In the genomic region with DNA sequence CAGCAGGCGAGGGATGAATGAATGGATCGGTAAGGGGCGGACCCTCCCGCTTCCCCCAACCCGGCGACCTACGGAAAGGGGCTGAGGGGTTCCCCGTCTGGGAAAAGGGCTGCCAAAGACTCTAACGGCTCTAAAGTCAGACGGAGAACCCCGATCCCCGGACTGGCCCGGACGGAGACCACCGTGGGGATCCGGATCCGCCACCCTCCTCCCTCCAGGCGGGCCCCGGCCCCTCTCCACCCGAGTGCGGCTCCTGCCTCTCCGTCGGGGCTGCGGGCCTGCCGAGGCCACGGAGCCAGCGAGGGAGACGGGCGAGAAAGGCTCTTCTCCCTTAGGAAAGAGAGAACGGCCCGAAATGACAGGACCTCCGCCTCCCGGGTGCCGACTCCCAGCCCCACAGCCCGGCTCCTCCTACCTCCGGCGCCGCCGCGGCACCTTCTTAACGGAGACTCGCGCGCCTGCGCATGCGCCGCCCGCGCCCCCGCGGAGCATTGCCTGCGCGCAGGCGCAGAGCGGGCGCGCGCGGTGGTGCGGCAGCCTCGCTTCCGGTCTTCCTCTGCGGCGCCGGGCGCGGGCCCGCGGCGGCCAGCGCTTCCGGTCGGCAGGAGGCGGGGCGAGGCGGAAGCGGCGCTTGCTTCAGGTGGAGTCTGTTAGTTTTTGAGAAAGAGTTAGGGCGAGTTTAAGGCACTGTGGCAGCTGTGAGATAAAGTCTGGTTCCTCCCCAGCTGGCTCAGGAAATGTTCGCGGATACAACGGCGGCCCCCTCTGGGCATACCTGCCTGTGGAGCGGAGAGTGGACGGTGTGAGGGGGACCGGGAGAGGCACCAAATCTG, we compare ENCODE assay signal across 1 cellular context.
TF ChIP-seq lines count a peak whose summit lies in the region.

A gene with protein sequence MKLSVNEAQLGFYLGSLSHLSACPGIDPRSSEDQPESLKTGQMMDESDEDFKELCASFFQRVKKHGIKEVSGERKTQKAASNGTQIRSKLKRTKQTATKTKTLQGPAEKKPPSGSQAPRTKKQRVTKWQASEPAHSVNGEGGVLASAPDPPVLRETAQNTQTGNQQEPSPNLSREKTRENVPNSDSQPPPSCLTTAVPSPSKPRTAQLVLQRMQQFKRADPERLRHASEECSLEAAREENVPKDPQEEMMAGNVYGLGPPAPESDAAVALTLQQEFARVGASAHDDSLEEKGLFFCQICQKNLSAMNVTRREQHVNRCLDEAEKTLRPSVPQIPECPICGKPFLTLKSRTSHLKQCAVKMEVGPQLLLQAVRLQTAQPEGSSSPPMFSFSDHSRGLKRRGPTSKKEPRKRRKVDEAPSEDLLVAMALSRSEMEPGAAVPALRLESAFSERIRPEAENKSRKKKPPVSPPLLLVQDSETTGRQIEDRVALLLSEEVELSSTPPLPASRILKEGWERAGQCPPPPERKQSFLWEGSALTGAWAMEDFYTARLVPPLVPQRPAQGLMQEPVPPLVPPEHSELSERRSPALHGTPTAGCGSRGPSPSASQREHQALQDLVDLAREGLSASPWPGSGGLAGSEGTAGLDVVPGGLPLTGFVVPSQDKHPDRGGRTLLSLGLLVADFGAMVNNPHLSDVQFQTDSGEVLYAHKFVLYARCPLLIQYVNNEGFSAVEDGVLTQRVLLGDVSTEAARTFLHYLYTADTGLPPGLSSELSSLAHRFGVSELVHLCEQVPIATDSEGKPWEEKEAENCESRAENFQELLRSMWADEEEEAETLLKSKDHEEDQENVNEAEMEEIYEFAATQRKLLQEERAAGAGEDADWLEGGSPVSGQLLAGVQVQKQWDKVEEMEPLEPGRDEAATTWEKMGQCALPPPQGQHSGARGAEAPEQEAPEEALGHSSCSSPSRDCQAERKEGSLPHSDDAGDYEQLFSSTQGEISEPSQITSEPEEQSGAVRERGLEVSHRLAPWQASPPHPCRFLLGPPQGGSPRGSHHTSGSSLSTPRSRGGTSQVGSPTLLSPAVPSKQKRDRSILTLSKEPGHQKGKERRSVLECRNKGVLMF (N-terminal part only) (minus strand): TSS at position 462 of the 833 bp plus-strand sequence. CDS start 2,642 bp downstream, outside the sequence.

TF ChIP-seq in K562, 482 proteins besides CTCF, POLR2A, EP300 and RAD21 (continued from another document and continues in another):
- TF ChIP-seq, protein P1, sequence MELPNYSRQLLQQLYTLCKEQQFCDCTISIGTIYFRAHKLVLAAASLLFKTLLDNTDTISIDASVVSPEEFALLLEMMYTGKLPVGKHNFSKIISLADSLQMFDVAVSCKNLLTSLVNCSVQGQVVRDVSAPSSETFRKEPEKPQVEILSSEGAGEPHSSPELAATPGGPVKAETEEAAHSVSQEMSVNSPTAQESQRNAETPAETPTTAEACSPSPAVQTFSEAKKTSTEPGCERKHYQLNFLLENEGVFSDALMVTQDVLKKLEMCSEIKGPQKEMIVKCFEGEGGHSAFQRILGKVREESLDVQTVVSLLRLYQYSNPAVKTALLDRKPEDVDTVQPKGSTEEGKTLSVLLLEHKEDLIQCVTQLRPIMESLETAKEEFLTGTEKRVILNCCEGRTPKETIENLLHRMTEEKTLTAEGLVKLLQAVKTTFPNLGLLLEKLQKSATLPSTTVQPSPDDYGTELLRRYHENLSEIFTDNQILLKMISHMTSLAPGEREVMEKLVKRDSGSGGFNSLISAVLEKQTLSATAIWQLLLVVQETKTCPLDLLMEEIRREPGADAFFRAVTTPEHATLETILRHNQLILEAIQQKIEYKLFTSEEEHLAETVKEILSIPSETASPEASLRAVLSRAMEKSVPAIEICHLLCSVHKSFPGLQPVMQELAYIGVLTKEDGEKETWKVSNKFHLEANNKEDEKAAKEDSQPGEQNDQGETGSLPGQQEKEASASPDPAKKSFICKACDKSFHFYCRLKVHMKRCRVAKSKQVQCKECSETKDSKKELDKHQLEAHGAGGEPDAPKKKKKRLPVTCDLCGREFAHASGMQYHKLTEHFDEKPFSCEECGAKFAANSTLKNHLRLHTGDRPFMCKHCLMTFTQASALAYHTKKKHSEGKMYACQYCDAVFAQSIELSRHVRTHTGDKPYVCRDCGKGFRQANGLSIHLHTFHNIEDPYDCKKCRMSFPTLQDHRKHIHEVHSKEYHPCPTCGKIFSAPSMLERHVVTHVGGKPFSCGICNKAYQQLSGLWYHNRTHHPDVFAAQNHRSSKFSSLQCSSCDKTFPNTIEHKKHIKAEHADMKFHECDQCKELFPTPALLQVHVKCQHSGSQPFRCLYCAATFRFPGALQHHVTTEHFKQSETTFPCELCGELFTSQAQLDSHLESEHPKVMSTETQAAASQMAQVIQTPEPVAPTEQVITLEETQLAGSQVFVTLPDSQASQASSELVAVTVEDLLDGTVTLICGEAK (IDR thresholded peaks at IDR 0.05) = peak; percentile 82
- TF ChIP-seq, protein P1 (CRISPR knock-in tag; IDR thresholded peaks at IDR 0.05) = no peak
- TF ChIP-seq, protein P2, sequence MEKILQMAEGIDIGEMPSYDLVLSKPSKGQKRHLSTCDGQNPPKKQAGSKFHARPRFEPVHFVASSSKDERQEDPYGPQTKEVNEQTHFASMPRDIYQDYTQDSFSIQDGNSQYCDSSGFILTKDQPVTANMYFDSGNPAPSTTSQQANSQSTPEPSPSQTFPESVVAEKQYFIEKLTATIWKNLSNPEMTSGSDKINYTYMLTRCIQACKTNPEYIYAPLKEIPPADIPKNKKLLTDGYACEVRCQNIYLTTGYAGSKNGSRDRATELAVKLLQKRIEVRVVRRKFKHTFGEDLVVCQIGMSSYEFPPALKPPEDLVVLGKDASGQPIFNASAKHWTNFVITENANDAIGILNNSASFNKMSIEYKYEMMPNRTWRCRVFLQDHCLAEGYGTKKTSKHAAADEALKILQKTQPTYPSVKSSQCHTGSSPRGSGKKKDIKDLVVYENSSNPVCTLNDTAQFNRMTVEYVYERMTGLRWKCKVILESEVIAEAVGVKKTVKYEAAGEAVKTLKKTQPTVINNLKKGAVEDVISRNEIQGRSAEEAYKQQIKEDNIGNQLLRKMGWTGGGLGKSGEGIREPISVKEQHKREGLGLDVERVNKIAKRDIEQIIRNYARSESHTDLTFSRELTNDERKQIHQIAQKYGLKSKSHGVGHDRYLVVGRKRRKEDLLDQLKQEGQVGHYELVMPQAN (IDR thresholded peaks at IDR 0.05; ENCODE audit: borderline replicate concordance) = peak; percentile 63
- TF ChIP-seq, protein P3, sequence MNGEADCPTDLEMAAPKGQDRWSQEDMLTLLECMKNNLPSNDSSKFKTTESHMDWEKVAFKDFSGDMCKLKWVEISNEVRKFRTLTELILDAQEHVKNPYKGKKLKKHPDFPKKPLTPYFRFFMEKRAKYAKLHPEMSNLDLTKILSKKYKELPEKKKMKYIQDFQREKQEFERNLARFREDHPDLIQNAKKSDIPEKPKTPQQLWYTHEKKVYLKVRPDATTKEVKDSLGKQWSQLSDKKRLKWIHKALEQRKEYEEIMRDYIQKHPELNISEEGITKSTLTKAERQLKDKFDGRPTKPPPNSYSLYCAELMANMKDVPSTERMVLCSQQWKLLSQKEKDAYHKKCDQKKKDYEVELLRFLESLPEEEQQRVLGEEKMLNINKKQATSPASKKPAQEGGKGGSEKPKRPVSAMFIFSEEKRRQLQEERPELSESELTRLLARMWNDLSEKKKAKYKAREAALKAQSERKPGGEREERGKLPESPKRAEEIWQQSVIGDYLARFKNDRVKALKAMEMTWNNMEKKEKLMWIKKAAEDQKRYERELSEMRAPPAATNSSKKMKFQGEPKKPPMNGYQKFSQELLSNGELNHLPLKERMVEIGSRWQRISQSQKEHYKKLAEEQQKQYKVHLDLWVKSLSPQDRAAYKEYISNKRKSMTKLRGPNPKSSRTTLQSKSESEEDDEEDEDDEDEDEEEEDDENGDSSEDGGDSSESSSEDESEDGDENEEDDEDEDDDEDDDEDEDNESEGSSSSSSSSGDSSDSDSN (IDR thresholded peaks at IDR 0.05; ENCODE audit: borderline replicate concordance in 1 of 2, low read depth in 2 of 2, low read length in 2 of 2) = peak in 1 of 2 experiments; percentile 57; a peak in 1 of 4 replicates
- no peak for TF ChIP-seq GTF2A2 (tag; IDR thresholded peaks at IDR 0.05)
- TF ChIP-seq ZNF263 (CRISPR knock-in tag; IDR thresholded peaks at IDR 0.05; ENCODE audit: borderline replicate concordance) = peak; percentile 70; the same call in 1 of the 2 replicates
- peak; percentile 73 for TF ChIP-seq ATF7 (IDR thresholded peaks at IDR 0.05)
- TF ChIP-seq, protein P4, sequence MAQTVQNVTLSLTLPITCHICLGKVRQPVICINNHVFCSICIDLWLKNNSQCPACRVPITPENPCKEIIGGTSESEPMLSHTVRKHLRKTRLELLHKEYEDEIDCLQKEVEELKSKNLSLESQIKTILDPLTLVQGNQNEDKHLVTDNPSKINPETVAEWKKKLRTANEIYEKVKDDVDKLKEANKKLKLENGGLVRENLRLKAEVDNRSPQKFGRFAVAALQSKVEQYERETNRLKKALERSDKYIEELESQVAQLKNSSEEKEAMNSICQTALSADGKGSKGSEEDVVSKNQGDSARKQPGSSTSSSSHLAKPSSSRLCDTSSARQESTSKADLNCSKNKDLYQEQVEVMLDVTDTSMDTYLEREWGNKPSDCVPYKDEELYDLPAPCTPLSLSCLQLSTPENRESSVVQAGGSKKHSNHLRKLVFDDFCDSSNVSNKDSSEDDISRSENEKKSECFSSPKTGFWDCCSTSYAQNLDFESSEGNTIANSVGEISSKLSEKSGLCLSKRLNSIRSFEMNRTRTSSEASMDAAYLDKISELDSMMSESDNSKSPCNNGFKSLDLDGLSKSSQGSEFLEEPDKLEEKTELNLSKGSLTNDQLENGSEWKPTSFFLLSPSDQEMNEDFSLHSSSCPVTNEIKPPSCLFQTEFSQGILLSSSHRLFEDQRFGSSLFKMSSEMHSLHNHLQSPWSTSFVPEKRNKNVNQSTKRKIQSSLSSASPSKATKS (CRISPR knock-in tag; IDR thresholded peaks at IDR 0.05) = no peak
- TF ChIP-seq, protein P5, sequence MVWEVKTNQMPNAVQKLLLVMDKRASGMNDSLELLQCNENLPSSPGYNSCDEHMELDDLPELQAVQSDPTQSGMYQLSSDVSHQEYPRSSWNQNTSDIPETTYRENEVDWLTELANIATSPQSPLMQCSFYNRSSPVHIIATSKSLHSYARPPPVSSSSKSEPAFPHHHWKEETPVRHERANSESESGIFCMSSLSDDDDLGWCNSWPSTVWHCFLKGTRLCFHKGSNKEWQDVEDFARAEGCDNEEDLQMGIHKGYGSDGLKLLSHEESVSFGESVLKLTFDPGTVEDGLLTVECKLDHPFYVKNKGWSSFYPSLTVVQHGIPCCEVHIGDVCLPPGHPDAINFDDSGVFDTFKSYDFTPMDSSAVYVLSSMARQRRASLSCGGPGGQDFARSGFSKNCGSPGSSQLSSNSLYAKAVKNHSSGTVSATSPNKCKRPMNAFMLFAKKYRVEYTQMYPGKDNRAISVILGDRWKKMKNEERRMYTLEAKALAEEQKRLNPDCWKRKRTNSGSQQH (CRISPR knock-in tag; IDR thresholded peaks at IDR 0.05) = no peak
- TF ChIP-seq CHD4 (IDR thresholded peaks at IDR 0.05; ENCODE audit: insufficient read depth, insufficient replicate concordance, low read depth, low read length, poor library complexity, severe bottlenecking) = no peak
- no peak for TF ChIP-seq ZNF41 (CRISPR knock-in tag; conservative IDR thresholded peaks at IDR 0.05)
- no peak for TF ChIP-seq TAF9B (IDR thresholded peaks at IDR 0.05; ENCODE audit: partially characterized antibody)
- TF ChIP-seq, protein P6, sequence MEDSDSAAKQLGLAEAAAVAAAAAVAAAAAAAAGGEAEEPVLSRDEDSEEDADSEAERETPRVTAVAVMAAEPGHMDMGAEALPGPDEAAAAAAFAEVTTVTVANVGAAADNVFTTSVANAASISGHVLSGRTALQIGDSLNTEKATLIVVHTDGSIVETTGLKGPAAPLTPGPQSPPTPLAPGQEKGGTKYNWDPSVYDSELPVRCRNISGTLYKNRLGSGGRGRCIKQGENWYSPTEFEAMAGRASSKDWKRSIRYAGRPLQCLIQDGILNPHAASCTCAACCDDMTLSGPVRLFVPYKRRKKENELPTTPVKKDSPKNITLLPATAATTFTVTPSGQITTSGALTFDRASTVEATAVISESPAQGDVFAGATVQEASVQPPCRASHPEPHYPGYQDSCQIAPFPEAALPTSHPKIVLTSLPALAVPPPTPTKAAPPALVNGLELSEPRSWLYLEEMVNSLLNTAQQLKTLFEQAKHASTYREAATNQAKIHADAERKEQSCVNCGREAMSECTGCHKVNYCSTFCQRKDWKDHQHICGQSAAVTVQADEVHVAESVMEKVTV (CRISPR knock-in tag; IDR thresholded peaks at IDR 0.05) = no peak
